In genomic region chr19:31355330-31356289, GRCh38 we compare ENCODE assay signal across 18 cellular contexts. TPM values are rescaled to one million over a fixed set of nuclear protein-coding genes. Genes with fewer than 3 reads are reported as not detected.
DNase-seq lines count a peak whose midpoint lies in the region; ATAC-seq and TF ChIP-seq lines count a peak whose summit lies in the region.
"Had no signal": no experiment of that assay in that cellular context is flagged by ENCODE, and none has a peak within 500 bp of the region (broad histone marks: within the 10 kb centered on the region; RNA-seq: fewer than 3 reads in every experiment).

No MANE protein-coding gene starts in this region.

- H3K27ac Mint-ChIP-seq in WTC11, result peak overlapping the region; percentile 53
- no peak overlapping the region for H3K27ac Mint-ChIP-seq in neural progenitor cell

- H3K4me3 ChIP-seq in neural progenitor cell (peak overlapping the region; percentile 30), spleen (no peak overlapping the region)
- H3K4me3 ChIP-seq: mucosa of descending colon had no signal

- no peak for TF ChIP-seq POLR2A in spleen (IDR thresholded peaks at IDR 0.05)

- peak overlapping the region; percentile 72 for H3K4me2 ChIP-seq in neural progenitor cell

- H3K27me3 Mint-ChIP-seq in WTC11 (ENCODE audit: low read depth) (peaks cover 57% of the 10 kb centered on the region), neural progenitor cell (ENCODE audit: insufficient read depth, low read depth) (peaks cover 72% of the 10 kb centered on the region)

- intact Hi-C loops in spleen (cut with DNase I; ENCODE audit: low total_unique reads), result loop anchor here (10.0 kb wide), 1 partner anchor 551 kb away; no protein-coding TSS in a partner anchor

- no peak overlapping the region for H3K9ac ChIP-seq in neural progenitor cell

- H3K79me2 ChIP-seq in neural progenitor cell (ENCODE audit: low read depth), result no peaks in the 10 kb centered on the region

- H3K9me3 ChIP-seq in neural progenitor cell (ENCODE audit: low read depth) (no peaks in the 10 kb centered on the region), spleen (no peaks in the 10 kb centered on the region)
- H3K9me3 ChIP-seq: mucosa of descending colon had no signal

- H3F3A ChIP-seq in neural progenitor cell (ENCODE audit: low read depth), result no peaks in the 10 kb centered on the region

- DNase-seq in GM20000 (ENCODE audit: low spot score), result peak; percentile 21
- DNase-seq in WTC11 (ENCODE audit: low spot score), result peak; percentile 47
- peak; percentile 86 for DNase-seq in iPS DF 19.7 (ENCODE audit: low read depth, low spot score)
- peak; percentile 67 for DNase-seq in neural progenitor cell (ENCODE audit: low spot score)
- DNase-seq in spleen, result no peak
- DNase-seq: CD8-positive, alpha-beta memory T cell; central memory CD4-positive, alpha-beta T cell; effector CD4-positive, alpha-beta T cell; left colon; mucosa of descending colon; NCI-H1105; NCI-H2171; NCI-H69; OCI-M1; SHP77 treated with DMSO at 0.1 percent for 48 hours; T-helper 2 cell had no signal

- TF ChIP-seq CTCF in GM20000 (IDR thresholded peaks at IDR 0.05; ENCODE audit: extremely low read depth, missing control alignments) (no peak), WTC11 (IDR thresholded peaks at IDR 0.05) (no peak), neural progenitor cell (IDR thresholded peaks at IDR 0.05) (no peak), spleen (IDR thresholded peaks at IDR 0.05 in 8 of 11, conservative IDR thresholded peaks at IDR 0.05 in 3 of 11) (no peak)

- peaks cover 52% of the 10 kb centered on the region for H4K20me1 ChIP-seq in neural progenitor cell (ENCODE audit: low read depth)

- H3K4me3 Mint-ChIP-seq in WTC11, result peak overlapping the region; percentile 97
- no peak overlapping the region for H3K4me3 Mint-ChIP-seq in neural progenitor cell

- H3K36me3 ChIP-seq in neural progenitor cell (no peaks in the 10 kb centered on the region), spleen (no peaks in the 10 kb centered on the region)

- peaks cover 74% of the 10 kb centered on the region for H3K4me1 Mint-ChIP-seq in WTC11
- peaks cover 13% of the 10 kb centered on the region for H3K4me1 Mint-ChIP-seq in neural progenitor cell

- CTCF ChIA-PET in WTC11 (lab: Charles Lee), result interaction anchor here (0.5 to 5.0 kb wide), 11 partner anchors 9 to 869 kb away, joined by 3 to 34 read pairs (median 3); no protein-coding TSS in a partner anchor

- H3K9me3 Mint-ChIP-seq in WTC11 (no peaks in the 10 kb centered on the region), neural progenitor cell (no peaks in the 10 kb centered on the region)
- H3K9me3 Mint-ChIP-seq: CD8-positive, alpha-beta memory T cell had no signal

- peaks cover 79% of the 10 kb centered on the region for H3K27me3 ChIP-seq in neural progenitor cell
- peaks cover 0 to 95% (median 57%) of the 10 kb centered on the region in 7 donors for H3K27me3 ChIP-seq in spleen (replicated peaks in 1 of 7)

- ATAC-seq in WTC11, result no peak; the same call in 1 of the 2 replicates
- ATAC-seq in HG02610 (IDR thresholded peaks at IDR 0.05; ENCODE audit: unreplicated experiment), result no peak
- ATAC-seq in GM21528 (IDR thresholded peaks at IDR 0.05; ENCODE audit: low FRiP score, unreplicated experiment), result no peak
- ATAC-seq: left colon, mucosa of descending colon had no signal

- H2AFZ ChIP-seq in neural progenitor cell (replicated peaks), result no peak overlapping the region

- WGBS in spleen, 5 donors, result 28 to 40% (median 34%) methylated on average over 28 to 30 of the region's 30 CpGs

- H3K27ac ChIP-seq in neural progenitor cell, result no peak overlapping the region
- no peak overlapping the region for H3K27ac ChIP-seq in spleen

- H3K36me3 Mint-ChIP-seq in WTC11 (peaks cover 5% of the 10 kb centered on the region), neural progenitor cell (no peaks in the 10 kb centered on the region)

- H3K4me1 ChIP-seq in neural progenitor cell (peaks cover 31% of the 10 kb centered on the region), spleen (peaks cover 4 to 48% (median 25%) of the 10 kb centered on the region in 6 donors)

- POLR2A ChIA-PET in WTC11 (lab: Charles Lee), result interaction anchor here (0.7 to 1.6 kb wide), 2 partner anchors 10 to 64 kb away, joined by 3 to 5 read pairs; no protein-coding TSS in a partner anchor

TF ChIP-seq in WTC11, 78 proteins besides CTCF, POLR2A, EP300 and RAD21:
- TF ChIP-seq, protein P1, sequence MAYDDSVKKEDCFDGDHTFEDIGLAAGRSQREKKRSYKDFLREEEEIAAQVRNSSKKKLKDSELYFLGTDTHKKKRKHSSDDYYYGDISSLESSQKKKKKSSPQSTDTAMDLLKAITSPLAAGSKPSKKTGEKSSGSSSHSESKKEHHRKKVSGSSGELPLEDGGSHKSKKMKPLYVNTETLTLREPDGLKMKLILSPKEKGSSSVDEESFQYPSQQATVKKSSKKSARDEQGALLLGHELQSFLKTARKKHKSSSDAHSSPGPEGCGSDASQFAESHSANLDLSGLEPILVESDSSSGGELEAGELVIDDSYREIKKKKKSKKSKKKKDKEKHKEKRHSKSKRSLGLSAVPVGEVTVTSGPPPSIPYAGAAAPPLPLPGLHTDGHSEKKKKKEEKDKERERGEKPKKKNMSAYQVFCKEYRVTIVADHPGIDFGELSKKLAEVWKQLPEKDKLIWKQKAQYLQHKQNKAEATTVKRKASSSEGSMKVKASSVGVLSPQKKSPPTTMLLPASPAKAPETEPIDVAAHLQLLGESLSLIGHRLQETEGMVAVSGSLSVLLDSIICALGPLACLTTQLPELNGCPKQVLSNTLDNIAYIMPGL (CRISPR knock-in tag; IDR thresholded peaks at IDR 0.05), result no peak
- no peak for TF ChIP-seq ATF2 (CRISPR knock-in tag; IDR thresholded peaks at IDR 0.05; ENCODE audit: borderline replicate concordance, low read depth)
- TF ChIP-seq ATF6 (CRISPR knock-in tag; IDR thresholded peaks at IDR 0.05), result no peak
- no peak for TF ChIP-seq SMAD4 (CRISPR knock-in tag; IDR thresholded peaks at IDR 0.05)
- TF ChIP-seq PRDM15 (CRISPR knock-in tag; IDR thresholded peaks at IDR 0.05), result peak; percentile 66; the same call in 1 of the 2 replicates

RNA-seq across cellular contexts. Expression of gene TSHZ3, which starts 6.4 kb away (rescaled TPM):
- total RNA-seq in WTC11 (2021) (21.4 to 22.3 TPM (median 21.6 TPM) in 3 replicates), neural progenitor cell (ENCODE audit: low replicate concordance) (0.60 and 1.2 TPM in 2 replicates), spleen (10 to 100 TPM; 10.0 to 24.6 (median 15.8) TPM)
- 1 to 10 TPM; 1.2 to 3.6 (median 1.3) TPM for polyA plus RNA-seq in spleen
